9 cellular contexts compared by ENCODE assay signal in the genomic region with DNA sequence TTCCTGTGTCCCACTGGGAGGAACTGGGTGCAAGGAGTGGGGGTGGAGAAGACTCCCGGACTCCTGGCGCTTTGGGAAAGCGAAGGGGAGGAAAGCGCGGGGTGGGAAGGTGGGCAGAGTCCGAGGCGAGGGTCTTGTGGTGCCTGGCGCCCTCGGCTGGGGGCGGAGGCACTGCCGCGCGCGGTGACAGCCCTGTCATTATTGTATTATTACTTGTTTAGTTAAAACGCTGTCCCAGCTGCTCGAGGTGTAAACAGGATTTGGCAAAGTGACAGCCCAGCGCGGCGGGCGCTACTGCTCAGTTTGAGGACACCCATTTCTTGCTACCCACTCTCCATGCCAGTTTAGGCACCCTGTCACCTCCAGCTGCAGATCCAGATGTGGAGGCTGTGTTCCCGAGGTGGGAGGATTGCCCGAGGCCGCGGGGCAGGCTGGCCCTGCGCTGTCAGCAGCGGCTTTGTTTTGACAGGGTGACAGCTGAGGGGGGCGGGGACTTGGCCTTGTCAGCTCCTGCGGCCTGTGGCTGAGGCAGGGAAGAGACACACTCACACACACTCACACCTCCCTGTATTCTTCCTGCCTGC. TPM values are rescaled to one million over a fixed set of nuclear protein-coding genes. Genes with fewer than 3 reads are reported as not detected.
DNase-seq lines count a peak whose midpoint lies in the region; ATAC-seq and TF ChIP-seq lines count a peak whose summit lies in the region.
"Had no signal": no experiment of that assay in that cellular context is flagged by ENCODE, and none has a peak within 500 bp of the region (broad histone marks: within the 10 kb centered on the region; RNA-seq: fewer than 3 reads in every experiment).

No MANE protein-coding gene starts in this region.

- peak overlapping the region; percentile 88 for H3K27ac Mint-ChIP-seq in activated naive CD8-positive, alpha-beta T cell

- no peaks in the 10 kb centered on the region for H3K9me3 Mint-ChIP-seq in activated naive CD8-positive, alpha-beta T cell (ENCODE audit: low read depth)

- TF ChIP-seq EP300 in Ishikawa (IDR thresholded peaks at IDR 0.05; ENCODE audit: borderline replicate concordance) (no peak), ovary (IDR thresholded peaks at IDR 0.05) (no peak)

- H3K27me3 Mint-ChIP-seq in activated naive CD8-positive, alpha-beta T cell: no peaks in the 10 kb centered on the region

- TF ChIP-seq POLR2A in ovary (IDR thresholded peaks at IDR 0.05): no peak

- peaks cover 63% of the 10 kb centered on the region for H3K4me1 Mint-ChIP-seq in activated naive CD8-positive, alpha-beta T cell (ENCODE audit: low read depth)

- H3K27ac ChIP-seq in SK-N-MC (no peak overlapping the region), ovary (peak overlapping the region; percentile 97 to 99), tibial artery (peak overlapping the region; percentile 97 to 98)

- no peaks in the 10 kb centered on the region for H3K27me3 ChIP-seq in ovary
- no peaks in the 10 kb centered on the region for H3K27me3 ChIP-seq in tibial artery

- H3K36me3 Mint-ChIP-seq in activated naive CD8-positive, alpha-beta T cell: no peaks in the 10 kb centered on the region

- 1% methylated on average over 26 to 28 of the region's 28 CpGs for WGBS in ovary, 3 donors

- H3K4me1 ChIP-seq in ovary (ENCODE audit: insufficient read depth) (peaks cover 6% of the 10 kb centered on the region), tibial artery (peaks cover 4 to 44% (median 29%) of the 10 kb centered on the region in 4 donors)

- peak; percentile 39 for ATAC-seq in GM21619 (IDR thresholded peaks at IDR 0.05; ENCODE audit: unreplicated experiment)
- ATAC-seq in Right ventricle myocardium inferior: peak; percentile 87

- DNase-seq in Daoy (ENCODE audit: low read depth): peak; percentile 76
- no peak for DNase-seq in SK-N-MC (ENCODE audit: low read depth, low spot score)
- peak; percentile 96 for DNase-seq in Right ventricle myocardium inferior (ENCODE audit: missing footprints)
- peak; percentile 68 to 78 (median 74) for DNase-seq in ovary
- DNase-seq in tibial artery: peak; percentile 94

- H3K36me3 ChIP-seq in SK-N-MC (ENCODE audit: insufficient read depth, low read length): no peaks in the 10 kb centered on the region
- H3K36me3 ChIP-seq in ovary: no peaks in the 10 kb centered on the region
- H3K36me3 ChIP-seq in tibial artery: no peaks in the 10 kb centered on the region

- TF ChIP-seq CTCF in ovary (IDR thresholded peaks at IDR 0.05) (no peak), tibial artery (IDR thresholded peaks at IDR 0.05) (no peak)

- H3K9me3 ChIP-seq in SK-N-MC (ENCODE audit: low read depth, low read length) (no peaks in the 10 kb centered on the region), ovary (no peaks in the 10 kb centered on the region), tibial artery (no peaks in the 10 kb centered on the region)

- H3K4me3 ChIP-seq in SK-N-MC (peak overlapping the region; percentile 77), ovary (peak overlapping the region; percentile 70), tibial artery (peak overlapping the region; percentile 72 to 88)

- intact Hi-C loops in Right ventricle myocardium inferior (cut with DNase I) (loop anchor here (2.0 to 5.0 kb wide), 5 partner anchors 40 to 154 kb away; partner anchors contain the start of genes RAB5A and SGO1), ovary (cut with DNase I) (loop anchor here in 1 of 4 donors (5.0 to 10.0 kb wide), 2 partner anchors 94 to 144 kb away; partner anchors contain the start of genes RAB5A and SGO1), tibial artery (cut with DNase I; ENCODE audit: low total_unique reads) (loop anchor here (5.0 to 10.0 kb wide), 3 partner anchors 54 to 146 kb away; partner anchors contain the start of genes RAB5A and SGO1)

- no peak overlapping the region for H3K9ac ChIP-seq in SK-N-MC (ENCODE audit: insufficient read length)

- H3K4me3 Mint-ChIP-seq in activated naive CD8-positive, alpha-beta T cell: peak overlapping the region; percentile 92

- TF ChIP-seq RAD21 in Ishikawa (IDR thresholded peaks at IDR 0.05; ENCODE audit: low read depth): no peak

TF ChIP-seq in Ishikawa, 13 proteins besides CTCF, POLR2A, EP300 and RAD21:
- TF ChIP-seq FOXM1 (IDR thresholded peaks at IDR 0.05; ENCODE audit: borderline replicate concordance, low read depth) (no peak), TEAD4 (IDR thresholded peaks at IDR 0.05) (no peak), CREB1 (IDR thresholded peaks at IDR 0.05; ENCODE audit: low read depth) (no peak), TAF1 (IDR thresholded peaks at IDR 0.05; ENCODE audit: low read depth) (no peak), TCF12 (IDR thresholded peaks at IDR 0.05; ENCODE audit: low read depth) (no peak), ZBTB7A (IDR thresholded peaks at IDR 0.05; ENCODE audit: low read depth) (no peak), CEBPB (IDR thresholded peaks at IDR 0.05) (no peak), NFIC (IDR thresholded peaks at IDR 0.05) (no peak), EGR1 (IDR thresholded peaks at IDR 0.05) (no peak), YY1 (IDR thresholded peaks at IDR 0.05; ENCODE audit: low read depth) (no peak)
- TF ChIP-seq, protein P1, sequence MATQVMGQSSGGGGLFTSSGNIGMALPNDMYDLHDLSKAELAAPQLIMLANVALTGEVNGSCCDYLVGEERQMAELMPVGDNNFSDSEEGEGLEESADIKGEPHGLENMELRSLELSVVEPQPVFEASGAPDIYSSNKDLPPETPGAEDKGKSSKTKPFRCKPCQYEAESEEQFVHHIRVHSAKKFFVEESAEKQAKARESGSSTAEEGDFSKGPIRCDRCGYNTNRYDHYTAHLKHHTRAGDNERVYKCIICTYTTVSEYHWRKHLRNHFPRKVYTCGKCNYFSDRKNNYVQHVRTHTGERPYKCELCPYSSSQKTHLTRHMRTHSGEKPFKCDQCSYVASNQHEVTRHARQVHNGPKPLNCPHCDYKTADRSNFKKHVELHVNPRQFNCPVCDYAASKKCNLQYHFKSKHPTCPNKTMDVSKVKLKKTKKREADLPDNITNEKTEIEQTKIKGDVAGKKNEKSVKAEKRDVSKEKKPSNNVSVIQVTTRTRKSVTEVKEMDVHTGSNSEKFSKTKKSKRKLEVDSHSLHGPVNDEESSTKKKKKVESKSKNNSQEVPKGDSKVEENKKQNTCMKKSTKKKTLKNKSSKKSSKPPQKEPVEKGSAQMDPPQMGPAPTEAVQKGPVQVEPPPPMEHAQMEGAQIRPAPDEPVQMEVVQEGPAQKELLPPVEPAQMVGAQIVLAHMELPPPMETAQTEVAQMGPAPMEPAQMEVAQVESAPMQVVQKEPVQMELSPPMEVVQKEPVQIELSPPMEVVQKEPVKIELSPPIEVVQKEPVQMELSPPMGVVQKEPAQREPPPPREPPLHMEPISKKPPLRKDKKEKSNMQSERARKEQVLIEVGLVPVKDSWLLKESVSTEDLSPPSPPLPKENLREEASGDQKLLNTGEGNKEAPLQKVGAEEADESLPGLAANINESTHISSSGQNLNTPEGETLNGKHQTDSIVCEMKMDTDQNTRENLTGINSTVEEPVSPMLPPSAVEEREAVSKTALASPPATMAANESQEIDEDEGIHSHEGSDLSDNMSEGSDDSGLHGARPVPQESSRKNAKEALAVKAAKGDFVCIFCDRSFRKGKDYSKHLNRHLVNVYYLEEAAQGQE (IDR thresholded peaks at IDR 0.05; ENCODE audit: low read depth): no peak
- TF ChIP-seq, protein P2, sequence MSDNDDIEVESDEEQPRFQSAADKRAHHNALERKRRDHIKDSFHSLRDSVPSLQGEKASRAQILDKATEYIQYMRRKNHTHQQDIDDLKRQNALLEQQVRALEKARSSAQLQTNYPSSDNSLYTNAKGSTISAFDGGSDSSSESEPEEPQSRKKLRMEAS (IDR thresholded peaks at IDR 0.05): peak; percentile 50
- TF ChIP-seq, protein P3, sequence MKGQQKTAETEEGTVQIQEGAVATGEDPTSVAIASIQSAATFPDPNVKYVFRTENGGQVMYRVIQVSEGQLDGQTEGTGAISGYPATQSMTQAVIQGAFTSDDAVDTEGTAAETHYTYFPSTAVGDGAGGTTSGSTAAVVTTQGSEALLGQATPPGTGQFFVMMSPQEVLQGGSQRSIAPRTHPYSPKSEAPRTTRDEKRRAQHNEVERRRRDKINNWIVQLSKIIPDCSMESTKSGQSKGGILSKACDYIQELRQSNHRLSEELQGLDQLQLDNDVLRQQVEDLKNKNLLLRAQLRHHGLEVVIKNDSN (IDR thresholded peaks at IDR 0.05): 0 out of 2 replicates have a peak, but pooled peaks have one; percentile 18

RNA-seq across cellular contexts. Expression of gene KAT2B, which starts 1.0 kb away (rescaled TPM):
- total RNA-seq in Daoy (2014; rRNA removed; shearing (Covaris generic)): 1.6 and 7.5 TPM in 2 replicates
- total RNA-seq in Right ventricle myocardium inferior: 118 TPM
- 10 to 100 TPM; 31.4 to 49.3 (median 36.9) TPM for total RNA-seq in ovary
- 10 to 100 TPM; 15.1 to 26.1 TPM for polyA plus RNA-seq in ovary

RNA-seq across cellular contexts. Expression of gene PP2D1, which starts 29.2 kb away (rescaled TPM):
- total RNA-seq in Daoy (2014; rRNA removed; shearing (Covaris generic)): not detected in 2 replicates
- total RNA-seq in Right ventricle myocardium inferior: not detected
- total RNA-seq in ovary: not detected
- not detected for polyA plus RNA-seq in ovary
- total RNA-seq: subcutaneous adipose tissue had no signal
